Comparison of ENCODE assay signal across 12 cellular contexts in genomic region chr2:201188449-201188848, GRCh38.
"Had no signal": no experiment of that assay in that cellular context is flagged by ENCODE, and none has a peak within 500 bp of the region (broad histone marks: within the 10 kb centered on the region; RNA-seq: fewer than 3 reads in every experiment).

No MANE protein-coding gene starts in this region.

- DNase-seq: activated CD4-positive, alpha-beta T cell treated with anti-CD3 and anti-CD28 coated beads, Interleukin-2, amount 50 U/mL, for 4 hours; activated CD8-positive, alpha-beta memory T cell treated with anti-CD3 and anti-CD28 coated beads, Interleukin-2, amount 10 ng/mL, durations not matched to agents 7 days and 5 days; activated effector memory CD4-positive, alpha-beta T cell treated with anti-CD3 and anti-CD28 coated beads, Interleukin-2, amount 50 U/mL, for 16 hours; activated T-cell treated with anti-CD3 and anti-CD28 coated beads, Interleukin-2, amount 50 U/mL, for 4 hours; dermis blood vessel endothelial cell; head of caudate nucleus; lower lobe of right lung; midbrain; tibial artery had no signal

- H3K4me3 Mint-ChIP-seq: activated CD8-positive, alpha-beta memory T cell treated with anti-CD3 and anti-CD28 coated beads, Interleukin-2, amount 10 ng/mL, durations not matched to agents 7 days and 5 days; activated T-cell treated with anti-CD3 and anti-CD28 coated beads, Interleukin-2, amount 50 U/mL, for 4 hours; stimulated activated effector memory CD8-positive, alpha-beta T cell treated with anti-CD3 and anti-CD28 coated beads, Interleukin-12 subunit alpha, Interleukin-12 subunit beta, amount 100 ng/mL, for 72 hours had no signal

- H3K27ac ChIP-seq: lower lobe of right lung, parathyroid adenoma, tibial artery had no signal

- H3K9me3 ChIP-seq: lower lobe of right lung, tibial artery had no signal

- H3K9me3 Mint-ChIP-seq: stimulated activated effector memory CD8-positive, alpha-beta T cell treated with anti-CD3 and anti-CD28 coated beads, Interleukin-12 subunit alpha, Interleukin-12 subunit beta, amount 100 ng/mL, for 72 hours had no signal

- H3K4me1 ChIP-seq: parathyroid adenoma, tibial artery had no signal

- H3K36me3 ChIP-seq: tibial artery had no signal

- H3K27me3 Mint-ChIP-seq: activated CD8-positive, alpha-beta memory T cell treated with anti-CD3 and anti-CD28 coated beads, Interleukin-2, amount 10 ng/mL, durations not matched to agents 7 days and 5 days had no signal

- H3K4me3 ChIP-seq: lower lobe of right lung, tibial artery had no signal

- H3K27me3 ChIP-seq: tibial artery had no signal

- ATAC-seq: activated CD4-positive, CD25-positive, alpha-beta regulatory T cell treated with anti-CD3 and anti-CD28 coated beads, Interleukin-2, amount 50 U/mL, for 24 hours; activated CD8-positive, alpha-beta memory T cell treated with anti-CD3 and anti-CD28 coated beads, Interleukin-2, amount 10 ng/mL, durations not matched to agents 7 days and 5 days; activated T-cell treated with anti-CD3 and anti-CD28 coated beads, Interleukin-2, amount 50 U/mL, for 4 hours; lower lobe of right lung; stimulated activated effector memory CD8-positive, alpha-beta T cell treated with anti-CD3 and anti-CD28 coated beads, Interleukin-12 subunit alpha, Interleukin-12 subunit beta, amount 100 ng/mL, for 72 hours had no signal

- H3K27ac Mint-ChIP-seq: activated CD8-positive, alpha-beta memory T cell treated with anti-CD3 and anti-CD28 coated beads, Interleukin-2, amount 10 ng/mL, durations not matched to agents 7 days and 5 days; stimulated activated effector memory CD8-positive, alpha-beta T cell treated with anti-CD3 and anti-CD28 coated beads, Interleukin-12 subunit alpha, Interleukin-12 subunit beta, amount 100 ng/mL, for 72 hours had no signal
